In the genomic region with DNA sequence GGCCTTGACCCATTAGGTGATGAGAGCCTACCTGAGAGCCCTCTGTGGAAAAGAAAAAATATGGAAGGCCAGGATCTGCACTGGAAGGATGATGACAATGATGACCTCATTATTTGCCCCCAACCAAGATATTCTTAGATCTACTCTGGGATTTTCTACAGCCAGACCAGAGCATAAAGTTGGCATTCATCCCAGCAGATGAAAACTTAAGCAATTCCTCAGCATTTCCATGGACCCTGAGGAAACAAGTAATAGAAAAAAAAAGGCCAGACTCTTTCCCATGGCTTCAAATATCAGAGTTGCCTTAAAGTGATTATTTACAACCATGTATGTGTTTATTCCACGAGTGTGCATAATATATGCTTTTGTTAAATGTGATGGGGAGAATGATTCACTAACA, we compare ENCODE assay signal across 13 cellular contexts.
DNase-seq lines count a peak whose midpoint lies in the region; ATAC-seq and TF ChIP-seq lines count a peak whose summit lies in the region.
"Had no signal": no experiment of that assay in that cellular context is flagged by ENCODE, and none has a peak within 500 bp of the region (broad histone marks: within the 10 kb centered on the region; RNA-seq: fewer than 3 reads in every experiment).

No MANE protein-coding gene starts in this region.

- no peaks in the 10 kb centered on the region for H3K27me3 ChIP-seq in GM23248 (replicated peaks; ENCODE audit: insufficient read depth)
- no peaks in the 10 kb centered on the region for H3K27me3 ChIP-seq in brain microvascular endothelial cell (replicated peaks)
- H3K27me3 ChIP-seq: BLaER1 treated with 17β-estradiol and CSF1 and Interleukin-3, amounts not matched to agents 10 nM and 100 nM; upper lobe of left lung had no signal

- no peaks in the 10 kb centered on the region for H4K20me1 ChIP-seq in GM23248 (ENCODE audit: insufficient read depth)
- H4K20me1 ChIP-seq: BLaER1 treated with 17β-estradiol and CSF1 and Interleukin-3, amounts not matched to agents 10 nM and 100 nM had no signal

- no peaks in the 10 kb centered on the region for H3K36me3 ChIP-seq in GM23248 (ENCODE audit: low read depth)
- H3K36me3 ChIP-seq in brain microvascular endothelial cell (replicated peaks) = no peaks in the 10 kb centered on the region
- H3K36me3 ChIP-seq: upper lobe of left lung had no signal

- in situ Hi-C loops in GM23248 (cut with MboI) = no loop called here
- in situ Hi-C loops in brain microvascular endothelial cell (cut with HindIII; ENCODE audit: low pct_ligation_motif_present, low sequenced_read_pairs) = no loop called here

- TF ChIP-seq CTCF in brain microvascular endothelial cell (IDR thresholded peaks at IDR 0.05; ENCODE audit: low read depth, low read length, missing control alignments) = no peak

- no peaks in the 10 kb centered on the region for H3K9me2 ChIP-seq in GM23248 (ENCODE audit: insufficient read depth)

- 2 to 15% methylated on average over 1 of the region's 1 CpG for WGBS in GM23248 (ENCODE audit: low coverage in 1 of 2, low lambda C conversion rate in 2 of 2, missing lambda C conversion rate in 2 of 2), 2 experiments

- H3K9me3 ChIP-seq in GM23248 (ENCODE audit: low read depth) = no peaks in the 10 kb centered on the region
- H3K9me3 ChIP-seq: upper lobe of left lung had no signal

- no peak overlapping the region for H3K4me3 ChIP-seq in GM23248
- no peak overlapping the region for H3K4me3 ChIP-seq in brain microvascular endothelial cell (ENCODE audit: low read depth, low read length)
- no peak overlapping the region for H3K4me3 ChIP-seq in skeletal muscle cell (ENCODE audit: low read depth, low read length)
- H3K4me3 ChIP-seq: BLaER1 treated with 17β-estradiol and CSF1 and Interleukin-3, amounts not matched to agents 10 nM and 100 nM; upper lobe of left lung had no signal

- no peak overlapping the region for H3K4me2 ChIP-seq in GM23248 (ENCODE audit: unreplicated experiment)
- H3K4me2 ChIP-seq: BLaER1 treated with 17β-estradiol and CSF1 and Interleukin-3, amounts not matched to agents 10 nM and 100 nM had no signal

- H3K4me1 ChIP-seq in GM23248 (ENCODE audit: insufficient read depth) = peaks cover 16% of the 10 kb centered on the region

- H3K79me2 ChIP-seq in GM23248 (ENCODE audit: insufficient read depth) = no peaks in the 10 kb centered on the region

- H2AFZ ChIP-seq in GM23248 = no peak overlapping the region

- DNase-seq in GM23248 = peak; percentile 39
- DNase-seq in brain microvascular endothelial cell = peak; percentile 54
- no peak for DNase-seq in left cardiac atrium
- peak; percentile 90 for DNase-seq in skeletal muscle cell (ENCODE audit: low read depth)
- DNase-seq in NCI-H526 (lab: John Stamatoyannopoulos, UW) = no peak
- no peak for DNase-seq in DMS114 treated with DMSO at 0.1 percent for 48 hours (lab: John Stamatoyannopoulos, UW; ENCODE audit: unreplicated experiment)
- DNase-seq in DMS 273 treated with DMSO at 0.1 percent for 48 hours (lab: John Stamatoyannopoulos, UW) = no peak
- DNase-seq: activated CD4-positive, alpha-beta T cell treated with anti-CD3 and anti-CD28 coated beads, Interleukin-2, amount 50 U/mL, for 48 hours; NCI-H748 treated with DMSO at 0.1 percent for 48 hours; stimulated activated CD8-positive, alpha-beta memory T cell treated with anti-CD3 and anti-CD28 coated beads, Interleukin-4, amount 100 ng/mL, for 48 hours; upper lobe of left lung had no signal

- intact Hi-C loops in left cardiac atrium (cut with DNase I) = loop anchor here in 1 of 2 donors (10.0 kb wide), 1 partner anchor 173 kb away; no protein-coding TSS in a partner anchor

- no peak overlapping the region for H3K27ac ChIP-seq in GM23248
- H3K27ac ChIP-seq in brain microvascular endothelial cell = no peak overlapping the region
- H3K27ac ChIP-seq: BLaER1 treated with 17β-estradiol and CSF1 and Interleukin-3, amounts not matched to agents 10 nM and 100 nM; upper lobe of left lung had no signal

- peak; percentile 27 to 34 for ATAC-seq in left cardiac atrium
- no peak for ATAC-seq in HG03432 (IDR thresholded peaks at IDR 0.05; ENCODE audit: unreplicated experiment)

- H3F3A ChIP-seq in GM23248 (ENCODE audit: insufficient read depth) = peaks cover 15% of the 10 kb centered on the region

- H3K9ac ChIP-seq in GM23248 = no peak overlapping the region
- H3K9ac ChIP-seq: BLaER1 treated with 17β-estradiol and CSF1 and Interleukin-3, amounts not matched to agents 10 nM and 100 nM had no signal

Comparison
In these comparisons a context has a peak if more than half of its experiments do, and no peak if none do; other contexts are left out.
1. DNase-seq: peak in GM23248 (single experiment), brain microvascular endothelial cell (single experiment) and skeletal muscle cell (single experiment); none in left cardiac atrium (single experiment), NCI-H526 (0 of 2), DMS114 treated with DMSO at 0.1 percent for 48 hours (single experiment) and DMS 273 treated with DMSO at 0.1 percent for 48 hours (single experiment).